In genomic region chr2:232980683-232981082, GRCh38 we compare ENCODE assay signal across 17 cellular contexts. TPM values are rescaled to one million over a fixed set of nuclear protein-coding genes. Genes with fewer than 3 reads are reported as not detected.
DNase-seq lines count a peak whose midpoint lies in the region; ATAC-seq and TF ChIP-seq lines count a peak whose summit lies in the region.
"Had no signal": no experiment of that assay in that cellular context is flagged by ENCODE, and none has a peak within 500 bp of the region (broad histone marks: within the 10 kb centered on the region; RNA-seq: fewer than 3 reads in every experiment).

No MANE protein-coding gene starts in this region.

- intact Hi-C loops in Panc1 (cut with micrococcal nuclease; ENCODE audit: unreplicated experiment) = loop anchor here (5.0 kb wide), 1 partner anchor 272 kb away; the partner anchor contains the start of gene ATG16L1
- intact Hi-C loops in naive thymus-derived CD4-positive, alpha-beta T cell (cut with micrococcal nuclease) = no loop called here

- H3K9me3 Mint-ChIP-seq in naive thymus-derived CD4-positive, alpha-beta T cell = peaks cover 0 to 12% (median 0%) of the 10 kb centered on the region in 11 donors
- H3K9me3 Mint-ChIP-seq: neural progenitor cell; stimulated activated effector memory CD8-positive, alpha-beta T cell treated with anti-CD3 and anti-CD28 coated beads, Interleukin-12 subunit alpha, Interleukin-12 subunit beta, amount 100 ng/mL, for 72 hours had no signal

- H3K27me3 ChIP-seq in Panc1 (ENCODE audit: control insufficient read depth, insufficient read depth, low read length) = no peaks in the 10 kb centered on the region
- no peaks in the 10 kb centered on the region for H3K27me3 ChIP-seq in trophoblast cell (ENCODE audit: insufficient read depth, low read length)
- no peaks in the 10 kb centered on the region for H3K27me3 ChIP-seq in naive thymus-derived CD4-positive, alpha-beta T cell (ENCODE audit: control insufficient read depth in 2 of 2, insufficient read depth in 2 of 2, low read length in 2 of 2)
- H3K27me3 ChIP-seq: neural progenitor cell, right lobe of liver, SJCRH30 had no signal

- H3K4me1 Mint-ChIP-seq in naive thymus-derived CD4-positive, alpha-beta T cell = peaks cover 0 to 8% (median 3%) of the 10 kb centered on the region in 7 donors

- in situ Hi-C loops in Panc1 (cut with HindIII; ENCODE audit: low pct_unique_long_range_greater_than_20kb, low sequenced_read_pairs) = no loop called here

- peak; percentile 7; the same call in 1 of the 2 replicates for ATAC-seq in Panc1
- no peak for ATAC-seq in naive thymus-derived CD4-positive, alpha-beta T cell
- ATAC-seq in HG03097 (IDR thresholded peaks at IDR 0.05; ENCODE audit: low FRiP score, unreplicated experiment) = no peak

- H2BK12ac ChIP-seq in trophoblast cell (ENCODE audit: low read length) = peak overlapping the region; percentile 69

- peak overlapping the region; percentile 81 for H2AK5ac ChIP-seq in trophoblast cell (ENCODE audit: low read length)

- peaks cover 58% of the 10 kb centered on the region for H3K4me1 ChIP-seq in Panc1 (ENCODE audit: control insufficient read depth, insufficient read depth, low read length)
- H3K4me1 ChIP-seq in trophoblast cell (ENCODE audit: control insufficient read depth in 1 of 2, insufficient read depth in 2 of 2, low read length in 2 of 2) = peaks cover 29 to 30% of the 10 kb centered on the region in 2 experiments
- no peaks in the 10 kb centered on the region for H3K4me1 ChIP-seq in naive thymus-derived CD4-positive, alpha-beta T cell (ENCODE audit: control insufficient read depth in 2 of 2, insufficient read depth in 2 of 2, low read length in 2 of 2)
- H3K4me1 ChIP-seq: neural progenitor cell, right lobe of liver, SJCRH30 had no signal

- peaks cover 11% of the 10 kb centered on the region for H3K79me1 ChIP-seq in trophoblast cell (ENCODE audit: low read length)

- H4K91ac ChIP-seq in trophoblast cell (ENCODE audit: low read depth, low read length) = peak overlapping the region; percentile 79

- peak overlapping the region; percentile 70 for H2BK120ac ChIP-seq in trophoblast cell (ENCODE audit: insufficient read depth, low read length, poor library complexity)

- H3K4me3 Mint-ChIP-seq in naive thymus-derived CD4-positive, alpha-beta T cell = no peak overlapping the region
- H3K4me3 Mint-ChIP-seq: neural progenitor cell; stimulated activated effector memory CD8-positive, alpha-beta T cell treated with anti-CD3 and anti-CD28 coated beads, Interleukin-12 subunit alpha, Interleukin-12 subunit beta, amount 100 ng/mL, for 72 hours had no signal

- no peaks in the 10 kb centered on the region for H3K36me3 ChIP-seq in Panc1 (ENCODE audit: control insufficient read depth, insufficient read depth, low read length)
- H3K36me3 ChIP-seq in trophoblast cell (ENCODE audit: control insufficient read depth in 1 of 2, insufficient read depth in 2 of 2, low read length in 2 of 2) = no peaks in the 10 kb centered on the region
- H3K36me3 ChIP-seq in naive thymus-derived CD4-positive, alpha-beta T cell (ENCODE audit: control insufficient read depth in 2 of 3, insufficient read depth in 3 of 3, low read length in 3 of 3) = no peaks in the 10 kb centered on the region
- H3K36me3 ChIP-seq: neural progenitor cell, right lobe of liver, SJCRH30 had no signal

- peak overlapping the region; percentile 80 for H3K27ac ChIP-seq in Panc1 (ENCODE audit: low read length)
- peak overlapping the region; percentile 49 for H3K27ac ChIP-seq in epithelial cell of prostate
- H3K27ac ChIP-seq in trophoblast cell (ENCODE audit: low read depth, low read length) = peak overlapping the region; percentile 79
- no peak overlapping the region for H3K27ac ChIP-seq in naive thymus-derived CD4-positive, alpha-beta T cell (ENCODE audit: low read depth, low read length)
- H3K27ac ChIP-seq: neural progenitor cell, right lobe of liver, SJCRH30 had no signal

- no TSS peak for BruUV-seq in Panc1 (replicated peaks; lab: Mats Ljungman, UMichigan)

- H3K9me3 ChIP-seq in Panc1 (ENCODE audit: control insufficient read depth, insufficient read depth, low read depth, low read length) (no peaks in the 10 kb centered on the region), trophoblast cell (ENCODE audit: insufficient read depth, low read depth, low read length) (no peaks in the 10 kb centered on the region)
- H3K9me3 ChIP-seq in naive thymus-derived CD4-positive, alpha-beta T cell (ENCODE audit: control insufficient read depth in 2 of 3, low read length in 3 of 3) = no peaks in the 10 kb centered on the region
- H3K9me3 ChIP-seq: right lobe of liver, SJCRH30 had no signal

- H3K79me2 ChIP-seq in trophoblast cell (ENCODE audit: control insufficient read depth, insufficient read depth, low read length, poor library complexity) = peaks cover 6% of the 10 kb centered on the region

- no peak overlapping the region for H4K12ac ChIP-seq in trophoblast cell (ENCODE audit: low read depth, low read length)

- no peak for TF ChIP-seq CTCF in Panc1 (IDR thresholded peaks at IDR 0.05)

- peak overlapping the region; percentile 68 for H3K14ac ChIP-seq in trophoblast cell (ENCODE audit: low read length)

- H4K8ac ChIP-seq in trophoblast cell (ENCODE audit: low read depth, low read length) = peak overlapping the region; percentile 47

- H3K27ac Mint-ChIP-seq in naive thymus-derived CD4-positive, alpha-beta T cell = no peak overlapping the region

- no peak overlapping the region for H2AFZ ChIP-seq in trophoblast cell (ENCODE audit: insufficient read depth, low read length, poor library complexity)
- H2AFZ ChIP-seq: neural progenitor cell had no signal

- peaks cover 0 to 10% (median 0%) of the 10 kb centered on the region in 5 donors for H3K36me3 Mint-ChIP-seq in naive thymus-derived CD4-positive, alpha-beta T cell
- H3K36me3 Mint-ChIP-seq: neural progenitor cell; stimulated activated effector memory CD8-positive, alpha-beta T cell treated with anti-CD3 and anti-CD28 coated beads, Interleukin-12 subunit alpha, Interleukin-12 subunit beta, amount 100 ng/mL, for 72 hours had no signal

- no CpG with 5 or more reads among the region's 7 CpGs for WGBS in trophoblast cell (ENCODE audit: extremely low coverage, insufficient coverage, insufficient read length)

- H3K4me2 ChIP-seq in trophoblast cell (ENCODE audit: low read length) = no peak overlapping the region
- H3K4me2 ChIP-seq: neural progenitor cell had no signal

- H2BK5ac ChIP-seq in trophoblast cell (ENCODE audit: low read depth, low read length, poor library complexity) = peak overlapping the region; percentile 60

- no peak overlapping the region for H3K4me3 ChIP-seq in Panc1 (ENCODE audit: low read depth in 2 of 2, low read length in 2 of 2)
- H3K4me3 ChIP-seq in trophoblast cell (ENCODE audit: low read depth, low read length) = no peak overlapping the region
- no peak overlapping the region for H3K4me3 ChIP-seq in naive thymus-derived CD4-positive, alpha-beta T cell (ENCODE audit: low read length)
- H3K4me3 ChIP-seq: neural progenitor cell, right lobe of liver, SJCRH30 had no signal

- no peak overlapping the region for H3K4ac ChIP-seq in trophoblast cell (ENCODE audit: low read depth, low read length)

- no peak overlapping the region for H3K9ac ChIP-seq in trophoblast cell (ENCODE audit: low read length)
- H3K9ac ChIP-seq: neural progenitor cell had no signal

- DNase-seq in ELR (ENCODE audit: low read depth) (peak; percentile 71), Panc1 (ENCODE audit: low read depth, low spot score) (no peak), epithelial cell of prostate (ENCODE audit: low read depth, low spot score) (no peak), trophoblast cell (no peak), OCI-M2 (lab: John Stamatoyannopoulos, UW; ENCODE audit: unreplicated experiment) (no peak)
- DNase-seq in effector CD8-positive, alpha-beta T cell (lab: John Stamatoyannopoulos, UW) = no peak
- no peak for DNase-seq in naive thymus-derived CD4-positive, alpha-beta T cell
- DNase-seq: activated naive CD4-positive, alpha-beta T cell; AML-193; NCI-H1092; SJCRH30 had no signal

- CTCF ChIA-PET in Panc1 (lab: Charles Lee) = interaction anchor here (0.6 to 1.5 kb wide), 4 partner anchors 46 to 80 kb away, joined by 3 to 9 read pairs (median 8); no protein-coding TSS in a partner anchor
- CTCF ChIA-PET in naive thymus-derived CD4-positive, alpha-beta T cell (lab: Charles Lee) = interaction anchor here (0.6 kb wide), 1 partner anchor 54 kb away, joined by 4 read pairs; no protein-coding TSS in a partner anchor

- H3K18ac ChIP-seq in trophoblast cell (ENCODE audit: low read length) = peak overlapping the region; percentile 85

- no peak overlapping the region for H3K23ac ChIP-seq in trophoblast cell (ENCODE audit: low read length)

- H3K27me3 Mint-ChIP-seq in naive thymus-derived CD4-positive, alpha-beta T cell = peaks cover 5 to 27% (median 11%) of the 10 kb centered on the region in 5 donors

- POLR2A ChIA-PET in Panc1 (lab: Charles Lee) = no interaction called here
- POLR2A ChIA-PET in naive thymus-derived CD4-positive, alpha-beta T cell (lab: Charles Lee) = no interaction called here

RNA-seq across cellular contexts. Expression of gene NGEF, which starts 32.4 kb away (rescaled TPM):
- total RNA-seq in Panc1 (2021; ENCODE audit: unreplicated experiment) = 17.8 TPM
- 30.6 TPM for polyA plus RNA-seq in Panc1 (2012; ENCODE audit: insufficient read length)
- polyA plus RNA-seq in trophoblast cell (2013) = 0.21 and 0.26 TPM in 2 replicates
- not detected for total RNA-seq in naive thymus-derived CD4-positive, alpha-beta T cell
- not detected for polyA plus RNA-seq in naive thymus-derived CD4-positive, alpha-beta T cell
- total RNA-seq: lung microvascular endothelial cell, SJCRH30 had no signal

RNA-seq across cellular contexts. Expression of gene NEU2, which starts 51.8 kb away (rescaled TPM):
- total RNA-seq in Panc1 (2021; ENCODE audit: unreplicated experiment) = not detected
- not detected for polyA plus RNA-seq in Panc1 (2012; ENCODE audit: insufficient read length)
- 0.04 TPM in 1 of 2 replicates, not detected in the other for polyA plus RNA-seq in trophoblast cell (2013)
- not detected for total RNA-seq in naive thymus-derived CD4-positive, alpha-beta T cell
- polyA plus RNA-seq in naive thymus-derived CD4-positive, alpha-beta T cell = not detected
- total RNA-seq: dermis blood vessel endothelial cell, lung microvascular endothelial cell, right lobe of liver, SJCRH30 had no signal

Comparison
In these comparisons a context has a peak if more than half of its experiments do, and no peak if none do; other contexts are left out.
1. RNA of gene NGEF, which starts 32.4 kb away (total RNA-seq): 17.8 TPM in Panc1 (single experiment); not detected in naive thymus-derived CD4-positive, alpha-beta T cell; every median in the first group is over 10 times any median in the second.